ENCODE assay signal across 12 cellular contexts in genomic region chr1:42955311-42956063, GRCh38. TPM values are rescaled to one million over a fixed set of nuclear protein-coding genes. Genes with fewer than 3 reads are reported as not detected.
DNase-seq lines count a peak whose midpoint lies in the region; ATAC-seq and TF ChIP-seq lines count a peak whose summit lies in the region.
"Had no signal": no experiment of that assay in that cellular context is flagged by ENCODE, and none has a peak within 500 bp of the region (broad histone marks: within the 10 kb centered on the region; RNA-seq: fewer than 3 reads in every experiment).

No MANE protein-coding gene starts in this region.

- H3K27me3 ChIP-seq in suprapubic skin, result no peaks in the 10 kb centered on the region

- TF ChIP-seq CTCF in suprapubic skin (IDR thresholded peaks at IDR 0.05), result no peak

- peak overlapping the region; percentile 79 for H3K4me3 Mint-ChIP-seq in T-helper 2 cell treated with Interferon-gamma antibody and Interleukin-4, amounts not matched to agents 5 μg/mL and 100 μg/mL, for 36 hours

- peaks cover under 1% of the 10 kb centered on the region for H3K27me3 Mint-ChIP-seq in T-helper 2 cell treated with Interferon-gamma antibody and Interleukin-4, amounts not matched to agents 5 μg/mL and 100 μg/mL, for 36 hours (ENCODE audit: low read depth)

- no peak for TF ChIP-seq POLR2A in suprapubic skin (IDR thresholded peaks at IDR 0.05)

- peaks cover 53% of the 10 kb centered on the region for H3K4me1 Mint-ChIP-seq in T-helper 2 cell treated with Interferon-gamma antibody and Interleukin-4, amounts not matched to agents 5 μg/mL and 100 μg/mL, for 36 hours (ENCODE audit: low read depth)

- H3K4me1 ChIP-seq in suprapubic skin, result peaks cover 59% of the 10 kb centered on the region

- TF ChIP-seq EP300 in suprapubic skin (IDR thresholded peaks at IDR 0.05), result no peak

- H3K36me3 Mint-ChIP-seq in T-helper 2 cell treated with Interferon-gamma antibody and Interleukin-4, amounts not matched to agents 5 μg/mL and 100 μg/mL, for 36 hours (ENCODE audit: low read depth), result peaks cover 61% of the 10 kb centered on the region

- H3K9me3 ChIP-seq in suprapubic skin, result no peaks in the 10 kb centered on the region
- H3K9me3 ChIP-seq: heart left ventricle had no signal

- DNase-seq in activated gamma-delta T cell treated with Interleukin-2 at 50 U/mL for 16 hours (peak; percentile 29), activated gamma-delta T cell (lab: John Stamatoyannopoulos, UW) (no peak), suprapubic skin (ENCODE audit: low spot score in 2 of 2) (no peak)
- DNase-seq in T-helper 2 cell treated with Interferon-gamma antibody and Interleukin-4, amounts not matched to agents 5 μg/mL and 100 μg/mL, for 36 hours (ENCODE audit: low spot score), result no peak
- DNase-seq: COR-L47, HCEC 1CT, heart left ventricle, NCI-H2081 had no signal

- WGBS in suprapubic skin, result 56% methylated on average over 16 of the region's 16 CpGs

- ATAC-seq in HG03565 (IDR thresholded peaks at IDR 0.05; ENCODE audit: unreplicated experiment) (no peak), GM19351 (IDR thresholded peaks at IDR 0.05; ENCODE audit: unreplicated experiment) (no peak), HG02623 (IDR thresholded peaks at IDR 0.05; ENCODE audit: unreplicated experiment) (no peak)
- ATAC-seq: heart left ventricle had no signal

- H3K27ac ChIP-seq in suprapubic skin, result no peak overlapping the region

- H3K9me3 Mint-ChIP-seq in T-helper 2 cell treated with Interferon-gamma antibody and Interleukin-4, amounts not matched to agents 5 μg/mL and 100 μg/mL, for 36 hours, result no peaks in the 10 kb centered on the region

- H3K4me3 ChIP-seq in iPS-11a (ENCODE audit: low read depth, low read length) (peak overlapping the region; percentile 95), suprapubic skin (peak overlapping the region; percentile 73)
- H3K4me3 ChIP-seq: heart left ventricle had no signal

- no peaks in the 10 kb centered on the region for H3K36me3 ChIP-seq in suprapubic skin
- H3K36me3 ChIP-seq: heart left ventricle had no signal

- peak overlapping the region; percentile 76 for H3K27ac Mint-ChIP-seq in T-helper 2 cell treated with Interferon-gamma antibody and Interleukin-4, amounts not matched to agents 5 μg/mL and 100 μg/mL, for 36 hours

RNA-seq across cellular contexts. Expression of gene SLC2A1, which starts 3.2 kb away (rescaled TPM):
- 1,000 to 10,000 TPM in 1 of 4 donors, 100 to 1,000 TPM in 3; 466 to 1,239 (median 686) TPM for total RNA-seq in suprapubic skin
